20 cellular contexts compared by ENCODE assay signal in genomic region chr15:83498374-83498773, GRCh38. TPM values are rescaled to one million over a fixed set of nuclear protein-coding genes. Genes with fewer than 3 reads are reported as not detected.
DNase-seq lines count a peak whose midpoint lies in the region; ATAC-seq and TF ChIP-seq lines count a peak whose summit lies in the region.
"Had no signal": no experiment of that assay in that cellular context is flagged by ENCODE, and none has a peak within 500 bp of the region (broad histone marks: within the 10 kb centered on the region; RNA-seq: fewer than 3 reads in every experiment).

No MANE protein-coding gene starts in this region.

- peaks cover 25% of the 10 kb centered on the region for H3K9me3 Mint-ChIP-seq in endodermal cell

- peak overlapping the region; percentile 17; the same call in 1 of the 2 replicates for H3K4me3 ChIP-seq in HUES6 (ENCODE audit: low read depth, low read length)
- H3K4me3 ChIP-seq in endodermal cell (ENCODE audit: low read length), result no peak overlapping the region
- H3K4me3 ChIP-seq in mesendoderm (ENCODE audit: low read length), result no peak overlapping the region
- H3K4me3 ChIP-seq: GM23248, SJCRH30 had no signal

- no peak overlapping the region for H3K4me3 Mint-ChIP-seq in endodermal cell
- H3K4me3 Mint-ChIP-seq: CD4-positive, CD25-positive, alpha-beta regulatory T cell; T-cell had no signal

- H4K8ac ChIP-seq in mesendoderm (ENCODE audit: low read depth, low read length), result no peak overlapping the region

- peak overlapping the region; percentile 87 for H2BK15ac ChIP-seq in mesendoderm (replicated peaks; ENCODE audit: low read depth)

- H3K36me3 Mint-ChIP-seq in endodermal cell (ENCODE audit: low read depth), result no peaks in the 10 kb centered on the region
- H3K36me3 Mint-ChIP-seq: CD4-positive, CD25-positive, alpha-beta regulatory T cell; T-cell had no signal

- ATAC-seq in GM21528 (IDR thresholded peaks at IDR 0.05; ENCODE audit: low FRiP score, unreplicated experiment), result no peak
- ATAC-seq: Panc1, T-cell had no signal

- peak overlapping the region; percentile 63 for H2BK120ac ChIP-seq in mesendoderm (ENCODE audit: low read depth, low read length)

- peak overlapping the region; percentile 84 for H2BK5ac ChIP-seq in mesendoderm (ENCODE audit: low read length)

- H2AK5ac ChIP-seq in mesendoderm (ENCODE audit: low read length), result no peak overlapping the region

- H3K27ac Mint-ChIP-seq in endodermal cell, result peak overlapping the region; percentile 84
- H3K27ac Mint-ChIP-seq: T-cell had no signal

- no peak overlapping the region for H3K4me2 ChIP-seq in mesendoderm (ENCODE audit: low read length)
- H3K4me2 ChIP-seq: KMS-11 had no signal

- no peaks in the 10 kb centered on the region for H3K27me3 Mint-ChIP-seq in endodermal cell (ENCODE audit: insufficient read depth)
- H3K27me3 Mint-ChIP-seq: T-cell had no signal

- H3K23ac ChIP-seq in mesendoderm (ENCODE audit: low read length), result no peak overlapping the region

- H3K79me2 ChIP-seq in mesendoderm (ENCODE audit: control insufficient read depth, insufficient read depth, low read length), result no peaks in the 10 kb centered on the region

- DNase-seq in endodermal cell (no peak), mesendoderm (no peak), DMS 273 (lab: John Stamatoyannopoulos, UW; ENCODE audit: unreplicated experiment) (no peak), NCI-H69 (lab: John Stamatoyannopoulos, UW) (no peak)
- no peak for DNase-seq in NK-92 treated with Interleukin-12 subunit alpha and Interleukin-12 subunit beta, amount 100 ng/mL, for 24 hours (lab: John Stamatoyannopoulos, UW)
- DNase-seq: CD4-positive, CD25-positive, alpha-beta regulatory T cell; GM23248; NCI-H1092 treated with DMSO at 0.1 percent for 48 hours; NCI-H1436 treated with DMSO at 0.1 percent for 48 hours; NCI-H1930; NCI-H510A; NCI-H774; SJCRH30; T-cell had no signal

- H3K27ac ChIP-seq in HUES6 (ENCODE audit: low read depth, low read length) (peak overlapping the region; percentile 83), endodermal cell (ENCODE audit: low read depth, low read length) (no peak overlapping the region), mesendoderm (ENCODE audit: low read depth, low read length) (peak overlapping the region; percentile 68)
- H3K27ac ChIP-seq: GM23248, KMS-11, SJCRH30 had no signal

- H3K79me1 ChIP-seq in mesendoderm (ENCODE audit: low read length), result no peaks in the 10 kb centered on the region

- peak overlapping the region; percentile 62 for H3K4ac ChIP-seq in mesendoderm (ENCODE audit: low read depth, low read length)

- H3K4me1 ChIP-seq in HUES6 (ENCODE audit: control insufficient read depth, insufficient read depth, low read length), result peaks cover 16% of the 10 kb centered on the region
- no peaks in the 10 kb centered on the region for H3K4me1 ChIP-seq in endodermal cell (ENCODE audit: control insufficient read depth, insufficient read depth, low read length)
- H3K4me1 ChIP-seq in mesendoderm (ENCODE audit: control insufficient read depth, low read depth, low read length), result peaks cover 6% of the 10 kb centered on the region
- H3K4me1 ChIP-seq: SJCRH30 had no signal

- H3K9ac ChIP-seq in HUES6 (ENCODE audit: low read length), result no peak overlapping the region
- H3K9ac ChIP-seq in endodermal cell (ENCODE audit: extremely low read depth, low read length, poor library complexity, severe bottlenecking), result no peak overlapping the region
- H3K9ac ChIP-seq in mesendoderm (ENCODE audit: low read length), result no peak overlapping the region
- H3K9ac ChIP-seq: GM23248, KMS-11 had no signal

- peaks cover 24% of the 10 kb centered on the region for H3K9me3 ChIP-seq in HUES6 (ENCODE audit: control insufficient read depth, insufficient read depth, low read depth, low read length)
- H3K9me3 ChIP-seq in endodermal cell (ENCODE audit: control insufficient read depth, low read length), result peaks cover 18% of the 10 kb centered on the region
- H3K9me3 ChIP-seq: SJCRH30 had no signal

- no peaks in the 10 kb centered on the region for H3K27me3 ChIP-seq in HUES6 (ENCODE audit: control insufficient read depth, insufficient read depth, low read length)
- no peaks in the 10 kb centered on the region for H3K27me3 ChIP-seq in endodermal cell (ENCODE audit: control insufficient read depth, insufficient read depth, low read length, poor library complexity, severe bottlenecking)
- H3K27me3 ChIP-seq in mesendoderm (ENCODE audit: insufficient read depth, low read length, poor library complexity), result no peaks in the 10 kb centered on the region

- peaks cover 11% of the 10 kb centered on the region for H3K4me1 Mint-ChIP-seq in endodermal cell
- H3K4me1 Mint-ChIP-seq: CD4-positive, CD25-positive, alpha-beta regulatory T cell; T-cell had no signal

- no peak overlapping the region for H4K5ac ChIP-seq in mesendoderm (ENCODE audit: low read length)

- H3K18ac ChIP-seq in mesendoderm (ENCODE audit: low read length), result peak overlapping the region; percentile 93

- peak overlapping the region; percentile 61 for H3K56ac ChIP-seq in mesendoderm (ENCODE audit: low read length)

- TF ChIP-seq CTCF in endodermal cell (conservative IDR thresholded peaks at IDR 0.05), result no peak

- H3K36me3 ChIP-seq in HUES6 (ENCODE audit: control insufficient read depth, insufficient read depth, low read length), result no peaks in the 10 kb centered on the region
- no peaks in the 10 kb centered on the region for H3K36me3 ChIP-seq in endodermal cell (ENCODE audit: control insufficient read depth, insufficient read depth, low read length)
- H3K36me3 ChIP-seq in mesendoderm (ENCODE audit: control insufficient read depth, insufficient read depth, low read length), result no peaks in the 10 kb centered on the region
- H3K36me3 ChIP-seq: SJCRH30 had no signal

- 83 to 97% methylated on average over 1 of the region's 1 CpG for WGBS in endodermal cell (ENCODE audit: insufficient coverage in 1 of 2, insufficient read length in 1 of 2), 2 experiments
- no CpG with 5 or more reads among the region's 1 CpG for WGBS in mesendoderm (ENCODE audit: extremely low coverage, insufficient coverage, low lambda C conversion rate)

RNA-seq across cellular contexts. Expression of gene SH3GL3, which starts 51.2 kb away (rescaled TPM):
- total RNA-seq in endodermal cell, result 1 to 10 TPM; 3.5 to 3.8 TPM
- polyA plus RNA-seq in endodermal cell (2013, experiment 1 of 2), result 3.9 TPM
- 4.6 TPM for polyA plus RNA-seq in endodermal cell (2013, experiment 2 of 2)
- polyA plus RNA-seq in mesendoderm (2013, experiment 1 of 2), result 12.0 TPM
- 12.7 TPM for polyA plus RNA-seq in mesendoderm (2013, experiment 2 of 2)
- total RNA-seq: CD4-positive, CD25-positive, alpha-beta regulatory T cell; G401; GM23248; SJCRH30; T-cell had no signal
- polyA plus RNA-seq: BJ; CD4-positive, CD25-positive, alpha-beta regulatory T cell had no signal
